ENCODE assay signal across 8 cellular contexts in the genomic region with DNA sequence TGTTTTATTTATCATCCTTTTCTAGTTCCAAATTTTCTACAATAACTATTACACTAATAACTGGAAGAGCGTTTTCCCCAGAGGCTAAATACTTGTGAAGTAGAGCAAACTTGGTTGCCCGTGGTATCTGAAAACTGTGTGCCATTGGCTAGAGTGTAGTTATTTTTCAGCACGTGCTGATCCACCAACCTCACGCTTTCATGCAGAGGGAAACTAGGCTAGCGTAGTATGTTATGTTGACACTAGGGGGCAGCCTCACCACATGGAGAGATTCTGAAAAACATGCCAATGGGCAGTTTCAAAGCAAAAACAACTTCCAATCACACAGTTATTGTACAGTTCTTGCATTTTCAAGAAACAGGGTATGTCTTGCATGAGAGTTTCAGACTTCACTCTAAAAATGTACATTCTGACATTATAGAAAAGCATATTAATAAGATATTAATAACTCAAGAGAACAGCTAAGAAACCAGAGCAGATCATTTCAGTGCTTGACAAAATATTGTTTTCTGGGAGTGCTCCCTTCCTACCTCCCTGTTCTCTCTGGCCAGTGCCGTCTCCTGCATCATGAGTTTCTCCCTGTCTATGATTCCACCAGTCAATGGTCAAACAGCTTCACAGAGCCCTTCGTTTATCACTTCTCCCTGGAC. TPM values are rescaled to one million over a fixed set of nuclear protein-coding genes. Genes with fewer than 3 reads are reported as not detected.
DNase-seq lines count a peak whose midpoint lies in the region; TF ChIP-seq lines count a peak whose summit lies in the region.

No MANE protein-coding gene starts in this region.

- no peaks in the 10 kb centered on the region for H3K36me3 Mint-ChIP-seq in activated T-helper 2 cell treated with anti-CD3 and anti-CD28 coated beads, Interferon-gamma antibody, Interleukin-2, Interleukin-4, amounts not matched to agents 10 μg/mL and 5 μg/mL and 100 μg/mL, durations not matched to agents 14 hours and 24 hours and 36 hours (ENCODE audit: low read depth)

- H3K4me2 ChIP-seq in osteoblast (ENCODE audit: insufficient read depth, low read length): no peak overlapping the region

- no peaks in the 10 kb centered on the region for H4K20me1 ChIP-seq in osteoblast (ENCODE audit: insufficient read depth, low read length)

- no peak overlapping the region for H3K4me3 Mint-ChIP-seq in activated T-helper 2 cell treated with anti-CD3 and anti-CD28 coated beads, Interferon-gamma antibody, Interleukin-2, Interleukin-4, amounts not matched to agents 10 μg/mL and 5 μg/mL and 100 μg/mL, durations not matched to agents 14 hours and 24 hours and 36 hours (ENCODE audit: low read depth)

- DNase-seq in NCI-H82 (lab: John Stamatoyannopoulos, UW) (peak; percentile 71), NCI-H82 treated with DMSO at 0.1 percent for 48 hours (lab: John Stamatoyannopoulos, UW; ENCODE audit: unreplicated experiment) (no peak), KG1 (lab: John Stamatoyannopoulos, UW) (peak; percentile 68), SHP77 treated with DMSO at 0.1 percent for 48 hours (lab: John Stamatoyannopoulos, UW) (peak; percentile 37), foreskin melanocyte (peak; percentile 68), osteoblast (ENCODE audit: insufficient read length, low spot score, missing footprints) (peak; percentile 79), uterus (peak; percentile 72 to 83)
- peak; percentile 38 for DNase-seq in activated T-helper 2 cell treated with anti-CD3 and anti-CD28 coated beads, Interferon-gamma antibody, Interleukin-2, Interleukin-4, amounts not matched to agents 10 μg/mL and 5 μg/mL and 100 μg/mL, durations not matched to agents 14 hours and 24 hours and 36 hours (ENCODE audit: low spot score)

- no peak overlapping the region for H3K27ac Mint-ChIP-seq in activated T-helper 2 cell treated with anti-CD3 and anti-CD28 coated beads, Interferon-gamma antibody, Interleukin-2, Interleukin-4, amounts not matched to agents 10 μg/mL and 5 μg/mL and 100 μg/mL, durations not matched to agents 14 hours and 24 hours and 36 hours

- peaks cover 6% of the 10 kb centered on the region for H3K27me3 Mint-ChIP-seq in activated T-helper 2 cell treated with anti-CD3 and anti-CD28 coated beads, Interferon-gamma antibody, Interleukin-2, Interleukin-4, amounts not matched to agents 10 μg/mL and 5 μg/mL and 100 μg/mL, durations not matched to agents 14 hours and 24 hours and 36 hours (ENCODE audit: low read depth)

- no peaks in the 10 kb centered on the region for H3K4me1 Mint-ChIP-seq in activated T-helper 2 cell treated with anti-CD3 and anti-CD28 coated beads, Interferon-gamma antibody, Interleukin-2, Interleukin-4, amounts not matched to agents 10 μg/mL and 5 μg/mL and 100 μg/mL, durations not matched to agents 14 hours and 24 hours and 36 hours (ENCODE audit: low read depth)

- no peak for TF ChIP-seq POLR2A in uterus (IDR thresholded peaks at IDR 0.05)

- H3K4me1 ChIP-seq in osteoblast (ENCODE audit: insufficient read depth, low read length) (no peaks in the 10 kb centered on the region), uterus (no peaks in the 10 kb centered on the region)

- H3K27me3 ChIP-seq in osteoblast (ENCODE audit: insufficient read depth, low read length): no peaks in the 10 kb centered on the region
- no peaks in the 10 kb centered on the region for H3K27me3 ChIP-seq in uterus

- no peak overlapping the region for H2AFZ ChIP-seq in osteoblast (ENCODE audit: low read length)

- intact Hi-C loops in activated T-helper 2 cell treated with anti-CD3 and anti-CD28 coated beads, Interferon-gamma antibody, Interleukin-2, Interleukin-4, amounts not matched to agents 10 μg/mL and 5 μg/mL and 100 μg/mL, durations not matched to agents 14 hours and 24 hours and 36 hours (cut with micrococcal nuclease): loop anchor here (10.0 kb wide), 1 partner anchor 125 kb away; the partner anchor contains the start of gene APPL1
- intact Hi-C loops in uterus (cut with DNase I; ENCODE audit: low total_unique reads): loop anchor here (10.0 kb wide), 1 partner anchor 65 kb away; the partner anchor contains the start of gene IL17RD

- H3K79me2 ChIP-seq in osteoblast (ENCODE audit: insufficient read depth, low read length): no peaks in the 10 kb centered on the region

- H3K9me3 ChIP-seq in osteoblast (ENCODE audit: low read depth, low read length) (no peaks in the 10 kb centered on the region), uterus (no peaks in the 10 kb centered on the region)

- TF ChIP-seq CTCF in osteoblast (IDR thresholded peaks at IDR 0.05; ENCODE audit: extremely low read depth, low read depth, low read length) (peak; percentile 90), uterus (IDR thresholded peaks at IDR 0.05) (peak; percentile 84 to 93 (median 90))

- H3K27ac ChIP-seq in osteoblast (ENCODE audit: low read depth, low read length) (no peak overlapping the region), uterus (peak overlapping the region; percentile 29 to 36)

- no peaks in the 10 kb centered on the region for H3K36me3 ChIP-seq in osteoblast (ENCODE audit: insufficient read depth, low read length)
- no peaks in the 10 kb centered on the region for H3K36me3 ChIP-seq in uterus

- H3K4me3 ChIP-seq in osteoblast (ENCODE audit: insufficient read depth, low read length): no peak overlapping the region
- H3K4me3 ChIP-seq in uterus: no peak overlapping the region

- no peaks in the 10 kb centered on the region for H3K9me3 Mint-ChIP-seq in activated T-helper 2 cell treated with anti-CD3 and anti-CD28 coated beads, Interferon-gamma antibody, Interleukin-2, Interleukin-4, amounts not matched to agents 10 μg/mL and 5 μg/mL and 100 μg/mL, durations not matched to agents 14 hours and 24 hours and 36 hours

RNA-seq across cellular contexts. Expression of gene SPATA12, which starts 39.7 kb away (rescaled TPM):
- total RNA-seq in activated T-helper 2 cell treated with anti-CD3 and anti-CD28 coated beads, Interferon-gamma antibody, Interleukin-2, Interleukin-4, amounts not matched to agents 10 μg/mL and 5 μg/mL and 100 μg/mL, durations not matched to agents 14 hours and 24 hours and 36 hours: not detected in 2 replicates
- total RNA-seq in osteoblast (not detected in 2 replicates), uterus (1 to 10 TPM in 1 of 4 donors, under 1 TPM in 1, not detected in 2; 0.21 to 2.9 TPM)
